Comparison of ENCODE assay signal across 16 cellular contexts in the genomic region with DNA sequence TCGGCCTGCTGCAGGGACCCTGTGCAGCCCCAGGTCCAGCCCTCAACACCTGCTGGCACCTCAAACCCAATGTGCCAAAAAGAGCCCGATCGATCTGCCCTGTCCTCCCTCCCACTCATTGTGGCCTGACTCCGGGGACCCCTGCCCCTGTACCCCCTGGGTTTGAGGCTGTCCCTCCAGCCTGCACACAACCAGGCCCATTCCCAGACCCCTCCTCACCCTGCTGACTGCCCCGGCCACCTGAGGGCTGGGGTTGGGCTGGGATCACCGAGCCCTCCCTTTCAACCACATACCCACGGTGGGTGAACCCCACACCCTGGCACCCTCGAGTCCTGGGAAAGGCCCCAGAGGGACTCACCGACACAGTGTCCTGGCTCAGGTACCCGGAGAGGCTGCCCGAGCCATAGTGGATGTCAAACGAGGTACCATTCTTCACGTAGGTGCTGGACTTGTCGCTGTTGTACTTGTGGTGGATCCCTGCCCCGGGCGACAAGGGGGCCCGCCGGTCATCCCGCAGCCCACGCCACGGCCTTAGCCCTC. TPM values are rescaled to one million over a fixed set of nuclear protein-coding genes. Genes with fewer than 3 reads are reported as not detected.
DNase-seq lines count a peak whose midpoint lies in the region; ATAC-seq and TF ChIP-seq lines count a peak whose summit lies in the region.
"Had no signal": no experiment of that assay in that cellular context is flagged by ENCODE, and none has a peak within 500 bp of the region (broad histone marks: within the 10 kb centered on the region; RNA-seq: fewer than 3 reads in every experiment).

No MANE protein-coding gene starts in this region.

- peak overlapping the region; percentile 79 for H3K4me3 Mint-ChIP-seq in activated CD4-positive, alpha-beta T cell treated with anti-CD3 and anti-CD28 coated beads, Interleukin-2, amount 10 ng/mL, durations not matched to agents 24 days and 14 days
- H3K4me3 Mint-ChIP-seq: H9 had no signal

- no peak overlapping the region for H3K4ac ChIP-seq in trophoblast cell (ENCODE audit: low read depth, low read length)

- no peak overlapping the region for H2BK12ac ChIP-seq in trophoblast cell (ENCODE audit: low read length)

- H3K36me3 Mint-ChIP-seq in activated CD4-positive, alpha-beta T cell treated with anti-CD3 and anti-CD28 coated beads, Interleukin-2, amount 10 ng/mL, durations not matched to agents 24 days and 14 days (ENCODE audit: low read depth): peaks cover 9% of the 10 kb centered on the region

- H3K79me2 ChIP-seq in trophoblast cell (ENCODE audit: control insufficient read depth, insufficient read depth, low read length, poor library complexity): peaks cover 4% of the 10 kb centered on the region

- H3K9me3 ChIP-seq in left lung (no peaks in the 10 kb centered on the region), stomach (no peaks in the 10 kb centered on the region), trophoblast cell (ENCODE audit: insufficient read depth, low read depth, low read length) (peaks cover 2% of the 10 kb centered on the region)
- H3K9me3 ChIP-seq: suprapubic skin had no signal

- no peak overlapping the region for H3K4me2 ChIP-seq in trophoblast cell (ENCODE audit: low read length)

- H2BK5ac ChIP-seq in trophoblast cell (ENCODE audit: low read depth, low read length, poor library complexity): no peak overlapping the region

- H3K79me1 ChIP-seq in trophoblast cell (ENCODE audit: low read length): peaks cover 6% of the 10 kb centered on the region

- no peak overlapping the region for H4K12ac ChIP-seq in trophoblast cell (ENCODE audit: low read depth, low read length)

- H3K9ac ChIP-seq in trophoblast cell (ENCODE audit: low read length): no peak overlapping the region

- peaks cover 0 to 84% of the 10 kb centered on the region in 2 donors for H3K36me3 ChIP-seq in left lung
- H3K36me3 ChIP-seq in stomach: peaks cover 37 to 79% (median 78%) of the 10 kb centered on the region in 4 donors
- peaks cover 49 to 64% of the 10 kb centered on the region in 2 experiments for H3K36me3 ChIP-seq in trophoblast cell (ENCODE audit: control insufficient read depth in 1 of 2, insufficient read depth in 2 of 2, low read length in 2 of 2)

- no peak for DNase-seq in activated CD4-positive, alpha-beta T cell treated with anti-CD3 and anti-CD28 coated beads, Interleukin-2, amount 10 ng/mL, durations not matched to agents 24 days and 14 days
- DNase-seq in activated CD4-positive, alpha-beta T cell treated with anti-CD3 and anti-CD28 coated beads for 1 hour: no peak
- DNase-seq in activated naive CD4-positive, alpha-beta T cell treated with anti-CD3 and anti-CD28 coated beads, Interleukin-2, amount 50 U/mL, for 16 hours: peak; percentile 9
- DNase-seq in left lung (peak; percentile 33 to 79), stomach (no peak), NCI-H446 (lab: John Stamatoyannopoulos, UW) (no peak), trophoblast cell (no peak), mucosa of gallbladder (ENCODE audit: low spot score) (no peak)
- DNase-seq: amniotic stem cell; DMS153; effector CD8-positive, alpha-beta T cell; H9; NCI-H526; SHP77 treated with DMSO at 0.1 percent for 48 hours had no signal

- H3K9me3 Mint-ChIP-seq in activated CD4-positive, alpha-beta T cell treated with anti-CD3 and anti-CD28 coated beads, Interleukin-2, amount 10 ng/mL, durations not matched to agents 24 days and 14 days: no peaks in the 10 kb centered on the region
- H3K9me3 Mint-ChIP-seq: H9 had no signal

- no peak for TF ChIP-seq POLR2A in stomach (IDR thresholded peaks at IDR 0.05)

- no peak overlapping the region for H3K14ac ChIP-seq in trophoblast cell (ENCODE audit: low read length)

- no peaks in the 10 kb centered on the region for H3K27me3 Mint-ChIP-seq in activated CD4-positive, alpha-beta T cell treated with anti-CD3 and anti-CD28 coated beads, Interleukin-2, amount 10 ng/mL, durations not matched to agents 24 days and 14 days
- H3K27me3 Mint-ChIP-seq: progenitor cell of endocrine pancreas had no signal

- no peak overlapping the region for H4K8ac ChIP-seq in trophoblast cell (ENCODE audit: low read depth, low read length)

- H4K91ac ChIP-seq in trophoblast cell (ENCODE audit: low read depth, low read length): no peak overlapping the region

- H3K23ac ChIP-seq in trophoblast cell (ENCODE audit: low read length): no peak overlapping the region

- no peak for TF ChIP-seq EP300 in stomach (IDR thresholded peaks at IDR 0.05)

- WGBS in stomach, 5 donors: 78 to 89% (median 87%) methylated on average over 11 to 21 of the region's 21 CpGs
- no CpG with 5 or more reads among the region's 21 CpGs for WGBS in trophoblast cell (ENCODE audit: extremely low coverage, insufficient coverage, insufficient read length)

- no peak for TF ChIP-seq CTCF in left lung (IDR thresholded peaks at IDR 0.05)
- no peak for TF ChIP-seq CTCF in stomach (IDR thresholded peaks at IDR 0.05)

- H3K18ac ChIP-seq in trophoblast cell (ENCODE audit: low read length): no peak overlapping the region

- peak overlapping the region; percentile 91 for H3K27ac Mint-ChIP-seq in activated CD4-positive, alpha-beta T cell treated with anti-CD3 and anti-CD28 coated beads, Interleukin-2, amount 10 ng/mL, durations not matched to agents 24 days and 14 days
- H3K27ac Mint-ChIP-seq: H9, progenitor cell of endocrine pancreas had no signal

- no peak overlapping the region for H2AK5ac ChIP-seq in trophoblast cell (ENCODE audit: low read length)

- H3K4me1 ChIP-seq in left lung: peaks cover 35 to 89% of the 10 kb centered on the region in 2 donors
- H3K4me1 ChIP-seq in stomach: peaks cover 60 to 89% (median 86%) of the 10 kb centered on the region in 4 donors
- H3K4me1 ChIP-seq in trophoblast cell (ENCODE audit: control insufficient read depth in 1 of 2, insufficient read depth in 2 of 2, low read length in 2 of 2): peaks cover 18 to 20% of the 10 kb centered on the region in 2 experiments

- H2BK120ac ChIP-seq in trophoblast cell (ENCODE audit: insufficient read depth, low read length, poor library complexity): no peak overlapping the region

- H3K4me1 Mint-ChIP-seq in activated CD4-positive, alpha-beta T cell treated with anti-CD3 and anti-CD28 coated beads, Interleukin-2, amount 10 ng/mL, durations not matched to agents 24 days and 14 days: peaks cover 52% of the 10 kb centered on the region

- intact Hi-C loops in activated CD4-positive, alpha-beta T cell treated with anti-CD3 and anti-CD28 coated beads, Interleukin-2, amount 10 ng/mL, durations not matched to agents 24 days and 14 days (cut with micrococcal nuclease): loop anchor here (2.0 kb wide), 1 partner anchor 94 kb away; a partner anchor contains a TSS
- intact Hi-C loops in left lung (cut with DNase I) (no loop called here), stomach (cut with DNase I; ENCODE audit: low total_unique reads) (no loop called here)

- no peak overlapping the region for H2AFZ ChIP-seq in trophoblast cell (ENCODE audit: insufficient read depth, low read length, poor library complexity)

- ATAC-seq in left lung: no peak

- H3K4me3 ChIP-seq in left lung (peak overlapping the region in 1 of 2 donors; percentile 78), stomach (peak overlapping the region in 2 of 4 donors; percentile 96 to 97), trophoblast cell (ENCODE audit: low read depth, low read length) (no peak overlapping the region)
- H3K4me3 ChIP-seq: suprapubic skin had no signal

- H3K27ac ChIP-seq in left lung (peak overlapping the region; percentile 67 to 88), stomach (peak overlapping the region in 4 of 5 donors; percentile 46 to 98 (median 94)), trophoblast cell (ENCODE audit: low read depth, low read length) (no peak overlapping the region)
- H3K27ac ChIP-seq: suprapubic skin had no signal

- H3K27me3 ChIP-seq in left lung (no peaks in the 10 kb centered on the region), stomach (no peaks in the 10 kb centered on the region), trophoblast cell (ENCODE audit: insufficient read depth, low read length) (no peaks in the 10 kb centered on the region)
- H3K27me3 ChIP-seq: suprapubic skin had no signal

RNA-seq across cellular contexts. Expression of a gene that starts 5.0 kb away (rescaled TPM):
- total RNA-seq in activated CD4-positive, alpha-beta T cell treated with anti-CD3 and anti-CD28 coated beads, Interleukin-2, amount 10 ng/mL, durations not matched to agents 24 days and 14 days: 59.8 and 66.1 TPM in 2 replicates
- 1,000 to 10,000 TPM; 1,902 to 2,455 TPM for total RNA-seq in left lung
- 100 to 1,000 TPM; 115 to 590 (median 210) TPM for total RNA-seq in stomach
- 100 to 1,000 TPM; 173 to 538 (median 529) TPM for polyA plus RNA-seq in stomach
- 141 and 149 TPM in 2 replicates for polyA plus RNA-seq in trophoblast cell (2013)
- total RNA-seq in mucosa of gallbladder: 2,163 TPM

RNA-seq across cellular contexts. Expression of a gene that starts 8.3 kb away (rescaled TPM):
- 0.12 and 0.14 TPM in 2 replicates for total RNA-seq in activated CD4-positive, alpha-beta T cell treated with anti-CD3 and anti-CD28 coated beads, Interleukin-2, amount 10 ng/mL, durations not matched to agents 24 days and 14 days
- total RNA-seq in left lung (10 to 100 TPM in 1 of 2 donors, 1 to 10 TPM in 1; 3.4 to 16.5 TPM), stomach (under 1 TPM in 1 of 5 donors, not detected in 4; 0.72 TPM), mucosa of gallbladder (13.9 TPM)
- 1 to 10 TPM in 1 of 3 donors, under 1 TPM in 2; 0.19 to 1.1 (median 0.95) TPM for polyA plus RNA-seq in stomach
- polyA plus RNA-seq in trophoblast cell (2013): 1.0 and 1.3 TPM in 2 replicates

Comparison
In these comparisons a context has a peak if more than half of its experiments do, and no peak if none do; other contexts are left out.
1. DNase-seq: peak in activated naive CD4-positive, alpha-beta T cell treated with anti-CD3 and anti-CD28 coated beads, Interleukin-2, amount 50 U/mL, for 16 hours (single experiment) and left lung (2 of 2); none in activated CD4-positive, alpha-beta T cell treated with anti-CD3 and anti-CD28 coated beads, Interleukin-2, amount 10 ng/mL, durations not matched to agents 24 days and 14 days (single experiment), activated CD4-positive, alpha-beta T cell treated with anti-CD3 and anti-CD28 coated beads for 1 hour (single experiment), stomach (single experiment), NCI-H446 (0 of 2), trophoblast cell (0 of 2) and mucosa of gallbladder (single experiment).